Comparison of ENCODE assay signal across 14 cellular contexts in genomic region chr11:126189109-126189929, GRCh38. TPM values are rescaled to one million over a fixed set of nuclear protein-coding genes. Genes with fewer than 3 reads are reported as not detected.
DNase-seq lines count a peak whose midpoint lies in the region; ATAC-seq and TF ChIP-seq lines count a peak whose summit lies in the region.
"Had no signal": no experiment of that assay in that cellular context is flagged by ENCODE, and none has a peak within 500 bp of the region (broad histone marks: within the 10 kb centered on the region; RNA-seq: fewer than 3 reads in every experiment).

No MANE protein-coding gene starts in this region.

- H3K36me3 ChIP-seq in BLaER1 treated with 17β-estradiol and CSF1 and Interleukin-3, amounts not matched to agents 10 nM and 100 nM, result peaks cover 29 to 45% (median 38%) of the 10 kb centered on the region in 11 experiments
- H3K36me3 ChIP-seq in OCI-LY7 (ENCODE audit: insufficient read depth, low read length) (peaks cover 42% of the 10 kb centered on the region; the same call in 1 of the 2 replicates), SJCRH30 (peaks cover 7% of the 10 kb centered on the region; the same call in 1 of the 2 replicates)
- H3K36me3 ChIP-seq: colonic mucosa, pancreas, thoracic aorta had no signal

- no peaks in the 10 kb centered on the region for H3K79me2 ChIP-seq in OCI-LY7 (ENCODE audit: insufficient read depth, low read depth, low read length)

- no peak overlapping the region for H2AFZ ChIP-seq in OCI-LY7 (ENCODE audit: low read length)

- intact Hi-C loops in OCI-LY7 (cut with micrococcal nuclease; ENCODE audit: unreplicated experiment), result loop anchor here (1.0 kb wide), 1 partner anchor 126 kb away; no protein-coding TSS in a partner anchor

- peaks cover 0 to 84% (median 50%) of the 10 kb centered on the region in 11 experiments; a peak in 18 of 22 replicates for H4K20me1 ChIP-seq in BLaER1 treated with 17β-estradiol and CSF1 and Interleukin-3, amounts not matched to agents 10 nM and 100 nM
- H4K20me1 ChIP-seq in OCI-LY7 (ENCODE audit: insufficient read depth, low read length), result peaks cover 4% of the 10 kb centered on the region; the same call in 1 of the 2 replicates

- DNase-seq in OCI-LY7 (ENCODE audit: low spot score) (peak; percentile 87), cortex of kidney (lab: John Stamatoyannopoulos, UW) (no peak), SJCRH30 (no peak), activated gamma-delta T cell (lab: John Stamatoyannopoulos, UW) (no peak)
- DNase-seq: activated gamma-delta T cell treated with Interleukin-2 at 50 U/mL for 16 hours, colonic mucosa, left ventricle myocardium inferior, NCI-H1694 had no signal

- BruUV-seq in OCI-LY7 (replicated peaks; lab: Mats Ljungman, UMichigan), result no TSS peak

- no peaks in the 10 kb centered on the region for H3K27me3 ChIP-seq in BLaER1 treated with 17β-estradiol and CSF1 and Interleukin-3, amounts not matched to agents 10 nM and 100 nM
- no peaks in the 10 kb centered on the region for H3K27me3 ChIP-seq in SJCRH30
- H3K27me3 ChIP-seq: colonic mucosa, pancreas had no signal

- ATAC-seq in GM19043 (IDR thresholded peaks at IDR 0.05; ENCODE audit: low read depth, unreplicated experiment) (peak; percentile 50), HG02852 (IDR thresholded peaks at IDR 0.05; ENCODE audit: unreplicated experiment) (peak; percentile 74), HG03139 (IDR thresholded peaks at IDR 0.05; ENCODE audit: unreplicated experiment) (no peak)
- ATAC-seq: pancreas had no signal

- CTCF ChIA-PET in OCI-LY7 (lab: Charles Lee; ENCODE audit: unreplicated experiment), result interaction anchor here (1.0 kb wide), 1 partner anchor 84 kb away, joined by 4 read pairs; no protein-coding TSS in a partner anchor

- peaks cover 6 to 53% (median 48%) of the 10 kb centered on the region in 10 experiments; a peak in 18 of 20 replicates for H3K4me1 ChIP-seq in BLaER1 treated with 17β-estradiol and CSF1 and Interleukin-3, amounts not matched to agents 10 nM and 100 nM
- peaks cover 34% of the 10 kb centered on the region for H3K4me1 ChIP-seq in OCI-LY7 (ENCODE audit: insufficient read depth, low read length, poor library complexity, severe bottlenecking)
- H3K4me1 ChIP-seq in SJCRH30, result peaks cover 4% of the 10 kb centered on the region; the same call in 1 of the 2 replicates
- H3K4me1 ChIP-seq: colonic mucosa, left ventricle myocardium inferior, pancreas had no signal

- POLR2A ChIA-PET in OCI-LY7 (lab: Charles Lee), result interaction anchor here (0.6 to 1.3 kb wide), 7 partner anchors 8 to 617 kb away, joined by 3 to 7 read pairs (median 3); partner anchors contain the start of gene PUS3

- no peak for TF ChIP-seq CTCF in OCI-LY7 (conservative IDR thresholded peaks at IDR 0.05; ENCODE audit: low read length)

- peak overlapping the region in 1 of 11 experiments; percentile 3; a peak in 1 of 22 replicates for H3K9ac ChIP-seq in BLaER1 treated with 17β-estradiol and CSF1 and Interleukin-3, amounts not matched to agents 10 nM and 100 nM

- H3K4me3 ChIP-seq in BLaER1 treated with 17β-estradiol and CSF1 and Interleukin-3, amounts not matched to agents 10 nM and 100 nM, result no peak overlapping the region
- H3K4me3 ChIP-seq in OCI-LY7 (ENCODE audit: low read depth, low read length, poor library complexity, severe bottlenecking) (peak overlapping the region; percentile 52), SJCRH30 (no peak overlapping the region)
- H3K4me3 ChIP-seq: colonic mucosa, left ventricle myocardium inferior, pancreas, thoracic aorta had no signal

- H3K9me3 ChIP-seq in BLaER1 treated with 17β-estradiol and CSF1 and Interleukin-3, amounts not matched to agents 10 nM and 100 nM (replicated peaks in 1 of 11), result no peaks in the 10 kb centered on the region
- H3K9me3 ChIP-seq in OCI-LY7 (ENCODE audit: low read length), result no peaks in the 10 kb centered on the region
- no peaks in the 10 kb centered on the region for H3K9me3 ChIP-seq in SJCRH30 (replicated peaks)
- H3K9me3 ChIP-seq: colonic mucosa, left ventricle myocardium inferior, pancreas, thoracic aorta had no signal

- H3K4me2 ChIP-seq in BLaER1 treated with 17β-estradiol and CSF1 and Interleukin-3, amounts not matched to agents 10 nM and 100 nM, result peak overlapping the region in 9 of 11 experiments; percentile 18 to 84 (median 63); a peak in 17 of 22 replicates
- H3K4me2 ChIP-seq in OCI-LY7 (ENCODE audit: low read length), result peak overlapping the region; percentile 82

- no peaks in the 10 kb centered on the region for H3K9me2 ChIP-seq in OCI-LY7 (ENCODE audit: insufficient read depth, low read length)

- no peak overlapping the region for H3K27ac ChIP-seq in BLaER1 treated with 17β-estradiol and CSF1 and Interleukin-3, amounts not matched to agents 10 nM and 100 nM
- H3K27ac ChIP-seq in OCI-LY7 (ENCODE audit: low read depth, low read length, poor library complexity, severe bottlenecking), result peak overlapping the region; percentile 85
- no peak overlapping the region for H3K27ac ChIP-seq in SJCRH30
- H3K27ac ChIP-seq: colonic mucosa, left ventricle myocardium inferior, pancreas, thoracic aorta had no signal

RNA-seq across cellular contexts. Expression of gene RPUSD4, which starts 22.1 kb away (rescaled TPM):
- total RNA-seq in OCI-LY7 (2014; rRNA removed; shearing (Covaris generic)), result 29.1 and 39.2 TPM in 2 replicates
- total RNA-seq in OCI-LY7 (2022), result 36.2 and 37.0 TPM in 2 replicates
- 23.5 and 26.6 TPM in 2 replicates for total RNA-seq in SJCRH30 (2014; rRNA removed; shearing (Covaris generic))

RNA-seq across cellular contexts. Expression of gene FAM118B, which starts 22.3 kb away (rescaled TPM):
- 9.9 and 11.5 TPM in 2 replicates for total RNA-seq in OCI-LY7 (2014; rRNA removed; shearing (Covaris generic))
- 12.8 and 14.8 TPM in 2 replicates for total RNA-seq in OCI-LY7 (2022)
- total RNA-seq in SJCRH30 (2014; rRNA removed; shearing (Covaris generic)), result 19.6 and 24.5 TPM in 2 replicates
